ENCODE assay signal across 8 cellular contexts in the genomic region with DNA sequence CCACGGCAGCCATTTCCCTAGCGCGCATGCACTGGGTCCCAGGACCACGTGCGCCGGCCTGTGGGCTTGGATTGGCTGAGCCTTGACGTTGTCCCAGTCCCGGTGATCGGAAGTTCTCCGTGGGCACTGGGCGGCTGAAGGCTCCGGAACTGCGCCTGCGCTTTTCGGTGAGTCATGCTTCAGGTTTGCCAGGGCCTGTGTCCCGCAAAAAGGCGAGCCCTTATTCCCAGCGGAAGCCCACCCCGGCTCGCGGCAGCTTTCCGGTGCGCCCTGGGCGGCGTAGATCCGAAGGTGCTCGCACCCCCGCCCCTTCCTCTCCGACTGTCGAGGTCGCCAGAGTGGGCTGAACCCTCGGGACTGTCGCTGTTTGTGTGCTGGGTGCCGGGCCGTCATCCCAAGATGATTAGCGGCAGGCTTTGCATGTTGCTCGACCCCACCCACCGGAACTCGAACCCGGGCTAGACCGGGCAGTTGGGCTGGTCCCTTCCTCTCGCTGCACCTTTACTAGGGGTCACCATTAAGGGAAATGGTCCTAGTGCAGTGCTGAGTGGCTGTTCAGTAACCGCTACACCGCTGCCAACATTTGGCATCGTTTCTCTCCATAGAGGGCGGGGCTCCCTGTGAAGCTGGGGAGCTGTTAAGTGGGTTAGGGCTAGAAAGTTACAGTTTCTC. TPM values are rescaled to one million over a fixed set of nuclear protein-coding genes. Genes with fewer than 3 reads are reported as not detected.
DNase-seq lines count a peak whose midpoint lies in the region; ATAC-seq and TF ChIP-seq lines count a peak whose summit lies in the region.

A gene with protein sequence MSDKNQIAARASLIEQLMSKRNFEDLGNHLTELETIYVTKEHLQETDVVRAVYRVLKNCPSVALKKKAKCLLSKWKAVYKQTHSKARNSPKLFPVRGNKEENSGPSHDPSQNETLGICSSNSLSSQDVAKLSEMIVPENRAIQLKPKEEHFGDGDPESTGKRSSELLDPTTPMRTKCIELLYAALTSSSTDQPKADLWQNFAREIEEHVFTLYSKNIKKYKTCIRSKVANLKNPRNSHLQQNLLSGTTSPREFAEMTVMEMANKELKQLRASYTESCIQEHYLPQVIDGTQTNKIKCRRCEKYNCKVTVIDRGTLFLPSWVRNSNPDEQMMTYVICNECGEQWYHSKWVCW (plus strand): TSS at position 120 of the 672 bp plus-strand sequence. CDS start 9,368 bp downstream, outside the sequence.

- CTCF ChIA-PET in IMR-90 (lab: Yijun Ruan, JAX): interaction anchor here (0.6 kb wide), 1 partner anchor 10 kb away, joined by 3 read pairs; no protein-coding TSS in a partner anchor

- BruUV-seq in IMR-90 (replicated peaks; lab: Mats Ljungman, UMichigan): TSS peak; percentile 73

- DNase-seq in DMS153 (lab: John Stamatoyannopoulos, UW) (peak; percentile 83), IMR-90 (peak; percentile 98), OCI-M2 (lab: John Stamatoyannopoulos, UW; ENCODE audit: unreplicated experiment) (peak; percentile 84), activated T-cell treated with anti-CD3 and anti-CD28 coated beads for 48 hours (ENCODE audit: low read depth) (peak; percentile 87), epithelial cell of prostate (ENCODE audit: low read depth, low spot score) (peak; percentile 74)
- DNase-seq in stimulated activated CD8-positive, alpha-beta memory T cell treated with anti-CD3 and anti-CD28 coated beads, Interleukin-2, amount 100 ng/mL, for 48 hours (ENCODE audit: low read depth in 2 of 2): peak; percentile 82 to 94

- peaks cover 4% of the 10 kb centered on the region; the same call in 1 of the 2 replicates for H4K20me1 ChIP-seq in IMR-90 (ENCODE audit: insufficient read depth, low read length)

- peak within 1 kb of the TSS; percentile 87 for H3K9ac ChIP-seq in IMR-90 (ENCODE audit: low read depth, low read length)

- H2AK5ac ChIP-seq in IMR-90 (ENCODE audit: low read depth, low read length): peak within 1 kb of the TSS; percentile 92

- H3K23ac ChIP-seq in IMR-90 (ENCODE audit: low read depth, low read length): peak within 1 kb of the TSS; percentile 100

- peak within 1 kb of the TSS; percentile 99 for H3K4ac ChIP-seq in IMR-90 (ENCODE audit: low read depth, low read length)

- dilution Hi-C loops in IMR-90 (cut with HindIII; ENCODE audit: low sequenced_read_pairs, unreplicated experiment): no loop called here

- peak within 1 kb of the TSS; percentile 90 for H3K18ac ChIP-seq in IMR-90 (ENCODE audit: low read depth, low read length)

- H3K4me3 ChIP-seq in IMR-90 (ENCODE audit: insufficient read depth, low read depth, low read length) (peak within 1 kb of the TSS; percentile 73), mononuclear cell (ENCODE audit: low read length) (peak within 1 kb of the TSS; percentile 65)

- H4K8ac ChIP-seq in IMR-90 (ENCODE audit: low read depth in 2 of 2, low read length in 2 of 2): peak within 1 kb of the TSS; percentile 95 to 99

- peak within 1 kb of the TSS; percentile 96 for H2AK9ac ChIP-seq in IMR-90 (replicated peaks; ENCODE audit: low read depth, low read length, poor library complexity)

- H3K9me1 ChIP-seq in IMR-90 (ENCODE audit: insufficient read depth, low read length): peaks cover 4% of the 10 kb centered on the region; the same call in 1 of the 2 replicates

- H3K27me3 ChIP-seq in IMR-90 (ENCODE audit: control insufficient read depth, insufficient read depth, low read length): no peaks in the 10 kb centered on the region; the same call in 1 of the 2 replicates
- no peaks in the 10 kb centered on the region for H3K27me3 ChIP-seq in mononuclear cell (ENCODE audit: insufficient read depth, low read length)

- H2AFZ ChIP-seq in IMR-90 (replicated peaks; ENCODE audit: low read length, poor library complexity): peak within 1 kb of the TSS; percentile 98

- in situ Hi-C loops in IMR-90 (cut with MboI; ENCODE audit: low sequenced_read_pairs): loop anchor here (5.0 to 10.0 kb wide), 2 partner anchors 374 to 698 kb away; a partner anchor contains a TSS

- H3K56ac ChIP-seq in IMR-90 (ENCODE audit: extremely low read depth, insufficient read depth, low read length): peak within 1 kb of the TSS; percentile 94

- TF ChIP-seq CTCF in IMR-90 (conservative IDR thresholded peaks at IDR 0.05; ENCODE audit: low read depth, low read length): no peak

- H3K27ac ChIP-seq in IMR-90 (ENCODE audit: insufficient read depth, low read length) (peak within 1 kb of the TSS; percentile 96), epithelial cell of prostate (peak within 1 kb of the TSS; percentile 89)

- H2BK15ac ChIP-seq in IMR-90 (ENCODE audit: low read depth, low read length): peak within 1 kb of the TSS; percentile 81; the same call in 2 of the 3 replicates

- peak within 1 kb of the TSS; percentile 98 for H3K14ac ChIP-seq in IMR-90 (replicated peaks; ENCODE audit: low read depth, low read length)

- intact Hi-C loops in IMR-90 (cut with micrococcal nuclease): loop anchor here (5.0 kb wide), 1 partner anchor 681 kb away; no protein-coding TSS in a partner anchor

- H2BK5ac ChIP-seq in IMR-90 (ENCODE audit: low read depth, low read length, poor library complexity, severe bottlenecking): peak within 1 kb of the TSS; percentile 99

- H3K4me1 ChIP-seq in IMR-90 (ENCODE audit: control insufficient read depth, insufficient read depth, low read length) (peaks cover 2% of the 10 kb centered on the region), mononuclear cell (ENCODE audit: insufficient read depth, low read length) (peaks cover 7% of the 10 kb centered on the region)

- peak; percentile 98 for ATAC-seq in GM21529 (IDR thresholded peaks at IDR 0.05; ENCODE audit: unreplicated experiment)
- peak; percentile 97 for ATAC-seq in IMR-90 (ENCODE audit: low read depth)

- peak within 1 kb of the TSS; percentile 95 for H3K4me2 ChIP-seq in IMR-90 (ENCODE audit: low read depth, low read length)

- TF ChIP-seq RAD21 in IMR-90 (IDR thresholded peaks at IDR 0.05; ENCODE audit: low read length): no peak

- H4K5ac ChIP-seq in IMR-90 (ENCODE audit: low read depth, low read length): peak within 1 kb of the TSS; percentile 93

- 15% methylated on average over 26 of the region's 46 CpGs; no CpG with 5 or more reads in 1 of the 2 experiments for WGBS in IMR-90 (ENCODE audit: extremely low coverage in 2 of 2, insufficient read length in 1 of 2), 2 experiments

- peak within 1 kb of the TSS; percentile 97 for H2BK120ac ChIP-seq in IMR-90 (ENCODE audit: low read depth, low read length)

- H2BK20ac ChIP-seq in IMR-90 (ENCODE audit: low read depth, low read length): peak within 1 kb of the TSS; percentile 96

- no peaks in the 10 kb centered on the region for H3K36me3 ChIP-seq in IMR-90 (ENCODE audit: control insufficient read depth, insufficient read depth, low read length)

- H3K9me3 ChIP-seq in IMR-90 (ENCODE audit: control insufficient read depth, insufficient read depth, low read length): no peaks in the 10 kb centered on the region
- no peaks in the 10 kb centered on the region for H3K9me3 ChIP-seq in mononuclear cell (ENCODE audit: low read depth, low read length)

- peak; percentile 81 for TF ChIP-seq POLR2A in IMR-90 (IDR thresholded peaks at IDR 0.05; ENCODE audit: low read depth, low read length)

- POLR2A ChIA-PET in IMR-90 (lab: Charles Lee; ENCODE audit: unreplicated experiment): interaction anchor here (0.6 kb wide), 1 partner anchor 61 kb away, joined by 4 read pairs; no protein-coding TSS in a partner anchor

- no peaks in the 10 kb centered on the region; a peak in 1 of 4 replicates for H3K79me1 ChIP-seq in IMR-90 (ENCODE audit: low read depth in 1 of 2, low read length in 2 of 2)

- peak within 1 kb of the TSS; percentile 95 for H4K91ac ChIP-seq in IMR-90 (ENCODE audit: insufficient read depth, low read depth, low read length)

TF ChIP-seq in IMR-90, 13 proteins besides CTCF, POLR2A, EP300 and RAD21:
- TF ChIP-seq RFX5 (IDR thresholded peaks at IDR 0.05; ENCODE audit: low read depth, low read length): no peak
- TF ChIP-seq RCOR1 (IDR thresholded peaks at IDR 0.05; ENCODE audit: insufficient replicate concordance, low read length): no peak
- TF ChIP-seq, protein P1, sequence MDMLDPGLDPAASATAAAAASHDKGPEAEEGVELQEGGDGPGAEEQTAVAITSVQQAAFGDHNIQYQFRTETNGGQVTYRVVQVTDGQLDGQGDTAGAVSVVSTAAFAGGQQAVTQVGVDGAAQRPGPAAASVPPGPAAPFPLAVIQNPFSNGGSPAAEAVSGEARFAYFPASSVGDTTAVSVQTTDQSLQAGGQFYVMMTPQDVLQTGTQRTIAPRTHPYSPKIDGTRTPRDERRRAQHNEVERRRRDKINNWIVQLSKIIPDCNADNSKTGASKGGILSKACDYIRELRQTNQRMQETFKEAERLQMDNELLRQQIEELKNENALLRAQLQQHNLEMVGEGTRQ (IDR thresholded peaks at IDR 0.05; ENCODE audit: low read depth, low read length): peak; percentile 99
- peak; percentile 74 for TF ChIP-seq FOS (IDR thresholded peaks at IDR 0.05; ENCODE audit: low read depth, low read length)
- 0 out of 2 replicates have a peak, but pooled peaks have one; percentile 10 for TF ChIP-seq NFE2L2 (IDR thresholded peaks at IDR 0.05; ENCODE audit: low read depth, low read length)
- peak; percentile 58; the same call in 1 of the 2 replicates for TF ChIP-seq MXI1 (IDR thresholded peaks at IDR 0.05; ENCODE audit: borderline replicate concordance, low read depth, low read length)
- TF ChIP-seq SMC3 (IDR thresholded peaks at IDR 0.05; ENCODE audit: low read depth, low read length): no peak
- no peak; the same call in 1 of the 2 replicates for TF ChIP-seq MAZ (IDR thresholded peaks at IDR 0.05; ENCODE audit: borderline replicate concordance, low read depth, low read length)

RNA-seq across cellular contexts. Expression of the gene that starts here (rescaled TPM):
- total RNA-seq in IMR-90 (2012; rRNA removed) (1.4 and 2.5 TPM in 2 replicates), mononuclear cell (18.5 TPM)
- polyA plus RNA-seq in IMR-90 (2012; rRNA removed): 0.53 and 0.99 TPM in 2 replicates
- 0.09 and 0.13 TPM in 2 replicates for polyA plus RNA-seq in IMR-90 (2012; cell fraction: cytosol; rRNA removed)
- polyA plus RNA-seq in IMR-90 (2012; cell fraction: nucleus; rRNA removed; ENCODE audit: low replicate concordance): 0.16 and 2.1 TPM in 2 replicates

Comparison
In these comparisons a context has a peak if more than half of its experiments do, and no peak if none do; other contexts are left out.
1. Peak in every context shown above with its lines: DNase-seq, ATAC-seq, H3K4me3 ChIP-seq and H3K27ac ChIP-seq.